In genomic region chr12:8581098-8581784, GRCh38 we compare ENCODE assay signal across 32 cellular contexts. TPM values are rescaled to one million over a fixed set of nuclear protein-coding genes. Genes with fewer than 3 reads are reported as not detected.
"Had no signal": no experiment of that assay in that cellular context is flagged by ENCODE, and none has a peak within 500 bp of the region (broad histone marks: within the 10 kb centered on the region; RNA-seq: fewer than 3 reads in every experiment).

No MANE protein-coding gene starts in this region.

- H3K4me3 Mint-ChIP-seq: naive thymus-derived CD8-positive, alpha-beta T cell; stimulated activated effector memory CD8-positive, alpha-beta T cell treated with anti-CD3 and anti-CD28 coated beads, Interleukin-12 subunit alpha, Interleukin-12 subunit beta, amount 100 ng/mL, for 72 hours had no signal

- H3K4me2 ChIP-seq: smooth muscle cell had no signal

- FAIRE-seq: colon, islet of Langerhans, pancreas had no signal

- H3K9me3 Mint-ChIP-seq: naive thymus-derived CD8-positive, alpha-beta T cell; stimulated activated effector memory CD8-positive, alpha-beta T cell treated with anti-CD3 and anti-CD28 coated beads, Interleukin-12 subunit alpha, Interleukin-12 subunit beta, amount 100 ng/mL, for 72 hours had no signal

- H3K36me3 Mint-ChIP-seq: naive thymus-derived CD8-positive, alpha-beta T cell; stimulated activated effector memory CD8-positive, alpha-beta T cell treated with anti-CD3 and anti-CD28 coated beads, Interleukin-12 subunit alpha, Interleukin-12 subunit beta, amount 100 ng/mL, for 72 hours had no signal

- H3K36me3 ChIP-seq: esophagus muscularis mucosa, gastroesophageal sphincter, heart right ventricle, lower lobe of right lung, neutrophil, pancreas, stomach, thyroid gland had no signal

- H3K4me3 ChIP-seq: dorsolateral prefrontal cortex, esophagus muscularis mucosa, gastroesophageal sphincter, heart right ventricle, lower lobe of right lung, pancreas, smooth muscle cell, stomach, thyroid gland had no signal

- H3K9me3 ChIP-seq: esophagus muscularis mucosa, gastroesophageal sphincter, heart right ventricle, lower lobe of right lung, neutrophil, pancreas, stomach, thyroid gland had no signal

- H3K27ac Mint-ChIP-seq: naive thymus-derived CD8-positive, alpha-beta T cell; stimulated activated effector memory CD8-positive, alpha-beta T cell treated with anti-CD3 and anti-CD28 coated beads, Interleukin-12 subunit alpha, Interleukin-12 subunit beta, amount 100 ng/mL, for 72 hours had no signal

- H3K4me1 Mint-ChIP-seq: stimulated activated effector memory CD8-positive, alpha-beta T cell treated with anti-CD3 and anti-CD28 coated beads, Interleukin-12 subunit alpha, Interleukin-12 subunit beta, amount 100 ng/mL, for 72 hours had no signal

- H3K27ac ChIP-seq: dorsolateral prefrontal cortex, esophagus muscularis mucosa, foreskin keratinocyte, gastroesophageal sphincter, heart right ventricle, lower lobe of right lung, neutrophil, pancreas, stomach, thyroid gland had no signal

- ATAC-seq: foreskin keratinocyte; gastroesophageal sphincter; heart right ventricle; left cardiac atrium; left ventricle myocardium superior; lower lobe of right lung; naive thymus-derived CD8-positive, alpha-beta T cell; pancreas; sciatic nerve; stimulated activated effector memory CD8-positive, alpha-beta T cell treated with anti-CD3 and anti-CD28 coated beads, Interleukin-12 subunit alpha, Interleukin-12 subunit beta, amount 100 ng/mL, for 72 hours had no signal

- H3K4me1 ChIP-seq: esophagus muscularis mucosa, foreskin keratinocyte, gastroesophageal sphincter, lower lobe of right lung, pancreas, stomach had no signal

- DNase-seq: dorsolateral prefrontal cortex; effector CD4-positive, alpha-beta T cell; foreskin keratinocyte; heart right ventricle; hippocampal formation; left cardiac atrium; left ventricle myocardium superior; lower lobe of right lung; naive thymus-derived CD8-positive, alpha-beta T cell; pancreas; stimulated activated CD4-positive, alpha-beta T cell treated with anti-CD3 and anti-CD28 coated beads, Interleukin-12 subunit alpha, Interleukin-12 subunit beta, amount 100 ng/mL, for 4 hours; stimulated activated CD4-positive, alpha-beta T cell treated with anti-CD3 and anti-CD28 coated beads, Interleukin-1b, Interleukin-23, amount 100 ng/mL, for 48 hours; stimulated activated CD4-positive, alpha-beta T cell treated with anti-CD3 and anti-CD28 coated beads, Interleukin-4, amount 100 ng/mL, for 1 hour; stimulated activated naive CD4-positive, alpha-beta T cell treated with Interleukin-2 at 50 U/mL for 16 hours; stomach; thyroid gland; trophoblast cell had no signal

- H3K27me3 ChIP-seq: dorsolateral prefrontal cortex, esophagus muscularis mucosa, foreskin keratinocyte, gastroesophageal sphincter, neutrophil, pancreas, stomach, thyroid gland had no signal

RNA-seq across cellular contexts. Expression of gene AICDA, which starts 31.4 kb away (rescaled TPM):
- total RNA-seq: dorsolateral prefrontal cortex; epithelial cell of proximal tubule; esophagus muscularis mucosa; fibroblast of lung; foreskin keratinocyte; gastroesophageal sphincter; heart right ventricle; left ventricle myocardium superior; mesenteric fat pad; naive thymus-derived CD8-positive, alpha-beta T cell; pancreas; smooth muscle cell; temporal lobe; thyroid gland; ureter had no signal
- polyA plus RNA-seq: fibroblast of lung; foreskin keratinocyte; naive thymus-derived CD8-positive, alpha-beta T cell; neural cell; pancreas; smooth muscle cell had no signal

RNA-seq across cellular contexts. Expression of gene CLEC4E, which starts 40.5 kb away (rescaled TPM):
- total RNA-seq: fibroblast of lung; foreskin keratinocyte; myocyte; naive thymus-derived CD8-positive, alpha-beta T cell; smooth muscle cell; temporal lobe had no signal
- polyA plus RNA-seq: fibroblast of lung, foreskin keratinocyte, neural cell, smooth muscle cell had no signal
